Comparison of ENCODE assay signal across 25 cellular contexts in the genomic region with DNA sequence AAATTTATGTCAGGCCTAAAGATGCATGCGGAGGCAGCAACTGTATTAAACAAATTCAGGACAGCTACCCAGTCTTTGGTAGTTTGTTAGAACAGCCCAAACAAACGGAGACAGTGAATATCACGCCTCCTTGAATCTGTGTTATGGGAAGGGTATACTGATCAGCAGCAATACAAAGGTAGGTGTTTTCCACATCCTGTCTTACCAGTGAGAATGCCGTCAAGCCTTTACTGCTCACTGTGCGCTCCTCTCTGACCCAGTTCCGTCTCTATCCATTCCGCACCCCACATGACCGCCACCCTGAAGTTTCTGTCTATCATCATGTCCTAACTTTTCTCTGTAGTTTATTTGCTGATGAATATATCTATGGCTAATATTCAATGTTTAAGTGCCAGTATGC.
DNase-seq lines count a peak whose midpoint lies in the region; ATAC-seq, FAIRE-seq and TF ChIP-seq lines count a peak whose summit lies in the region.
"Had no signal": no experiment of that assay in that cellular context is flagged by ENCODE, and none has a peak within 500 bp of the region (broad histone marks: within the 10 kb centered on the region; RNA-seq: fewer than 3 reads in every experiment).

No MANE protein-coding gene starts in this region.

- H2BK120ac ChIP-seq in mesenchymal stem cell (ENCODE audit: low read depth, low read length) (no peak overlapping the region), neuronal stem cell (ENCODE audit: low read depth, low read length) (no peak overlapping the region)

- H3K23ac ChIP-seq in mesenchymal stem cell (ENCODE audit: low read length in 2 of 2) (no peak overlapping the region), neuronal stem cell (ENCODE audit: low read depth, low read length, poor library complexity) (no peak overlapping the region)

- no peaks in the 10 kb centered on the region for H3K36me3 ChIP-seq in K562 (ENCODE audit: control insufficient read depth, insufficient read depth, low read length)
- H3K36me3 ChIP-seq in esophagus muscularis mucosa = no peaks in the 10 kb centered on the region
- H3K36me3 ChIP-seq in mesenchymal stem cell (ENCODE audit: control insufficient read depth in 1 of 2, insufficient read depth in 2 of 2, low read depth in 1 of 2, low read length in 2 of 2) = no peaks in the 10 kb centered on the region
- no peaks in the 10 kb centered on the region for H3K36me3 ChIP-seq in neuronal stem cell (replicated peaks in 1 of 2; ENCODE audit: control insufficient read depth in 2 of 2, insufficient read depth in 2 of 2, low read length in 2 of 2)
- H3K36me3 ChIP-seq: HAP-1 had no signal

- CTCF ChIA-PET in K562 (lab: Yijun Ruan, JAX; ENCODE audit: low intra/inter-chr PET ratio) = no interaction called here
- CTCF ChIA-PET in activated CD4-positive, alpha-beta memory T cell treated with anti-CD3 and anti-CD28 coated beads, Interleukin-2, amount 10 ng/mL, durations not matched to agents 7 days and 5 days (lab: Charles Lee) = no interaction called here

- H2AFZ ChIP-seq in K562 (ENCODE audit: low read depth, low read length) (peak overlapping the region; percentile 23; the same call in 1 of the 2 replicates), mesenchymal stem cell (ENCODE audit: low read depth, low read length) (no peak overlapping the region), neuronal stem cell (ENCODE audit: low read length) (peak overlapping the region; percentile 12)

- H3K79me2 ChIP-seq in K562 (ENCODE audit: control insufficient read depth, insufficient read depth, low read length) = no peaks in the 10 kb centered on the region

- H3K36me3 Mint-ChIP-seq in activated CD4-positive, alpha-beta memory T cell treated with anti-CD3 and anti-CD28 coated beads, Interleukin-2, amount 10 ng/mL, durations not matched to agents 7 days and 5 days (ENCODE audit: low read depth) = no peaks in the 10 kb centered on the region
- H3K36me3 Mint-ChIP-seq: CD4-positive, CD25-positive, alpha-beta regulatory T cell had no signal

- no peak overlapping the region for H3K27ac Mint-ChIP-seq in activated CD4-positive, alpha-beta memory T cell treated with anti-CD3 and anti-CD28 coated beads, Interleukin-2, amount 10 ng/mL, durations not matched to agents 7 days and 5 days
- H3K27ac Mint-ChIP-seq: CD4-positive, CD25-positive, alpha-beta regulatory T cell; HFFc6 had no signal

- H2BK12ac ChIP-seq in mesenchymal stem cell (ENCODE audit: low read length in 2 of 2) = no peak overlapping the region
- no peak overlapping the region for H2BK12ac ChIP-seq in neuronal stem cell (ENCODE audit: low read length)

- H2AK5ac ChIP-seq in mesenchymal stem cell (ENCODE audit: low read length, severe bottlenecking) = no peak overlapping the region
- H2AK5ac ChIP-seq in neuronal stem cell (ENCODE audit: low read depth, low read length) = no peak overlapping the region

- no peak for TF ChIP-seq EP300 in K562 (IDR thresholded peaks at IDR 0.05; ENCODE audit: low read length)
- no peak for TF ChIP-seq EP300 in esophagus muscularis mucosa (IDR thresholded peaks at IDR 0.05)

- no peaks in the 10 kb centered on the region for H3K79me1 ChIP-seq in mesenchymal stem cell (replicated peaks; ENCODE audit: low read length, poor library complexity, severe bottlenecking)
- no peaks in the 10 kb centered on the region for H3K79me1 ChIP-seq in neuronal stem cell (ENCODE audit: low read depth, low read length)

- no peaks in the 10 kb centered on the region for H4K20me1 ChIP-seq in K562 (replicated peaks; ENCODE audit: control insufficient read depth, insufficient read depth, low read length)

- TF ChIP-seq RAD21 in K562 (CRISPR knock-in tag; conservative IDR thresholded peaks at IDR 0.05 in 1 of 2, IDR thresholded peaks at IDR 0.05 in 1 of 2) = no peak

- H3K4me1 ChIP-seq in K562 (replicated peaks in 1 of 2; ENCODE audit: control insufficient read depth in 2 of 2, insufficient read depth in 2 of 2, low read length in 2 of 2) (no peaks in the 10 kb centered on the region), esophagus muscularis mucosa (no peaks in the 10 kb centered on the region), mesenchymal stem cell (ENCODE audit: control insufficient read depth, insufficient read depth, low read depth, low read length) (no peaks in the 10 kb centered on the region), neuronal stem cell (ENCODE audit: control insufficient read depth in 2 of 2, insufficient read depth in 1 of 2, low read depth in 1 of 2, low read length in 2 of 2) (no peaks in the 10 kb centered on the region)
- H3K4me1 ChIP-seq: A549, HAP-1 had no signal

- ATAC-seq in K562 (no peak), GM18870 (IDR thresholded peaks at IDR 0.05; ENCODE audit: unreplicated experiment) (no peak)
- ATAC-seq: GM12878 had no signal

- no peak for FAIRE-seq in K562 (lab: Jason Lieb, UNC)
- FAIRE-seq: A549, D721Med, GM12878, GM18507, H54 had no signal

- H3K14ac ChIP-seq in mesenchymal stem cell (ENCODE audit: low read length in 2 of 2) (no peak overlapping the region), neuronal stem cell (ENCODE audit: low read length) (no peak overlapping the region)

- H3K4me3 ChIP-seq in K562 (no peak overlapping the region), esophagus muscularis mucosa (no peak overlapping the region), mesenchymal stem cell (ENCODE audit: insufficient read depth in 1 of 2, low read depth in 1 of 2, low read length in 2 of 2) (no peak overlapping the region), neuronal stem cell (ENCODE audit: low read length in 2 of 2) (no peak overlapping the region)
- H3K4me3 ChIP-seq: A549, GM12878, HAP-1 had no signal

- H3K18ac ChIP-seq in mesenchymal stem cell (ENCODE audit: low read depth in 1 of 2, low read length in 2 of 2) = no peak overlapping the region
- H3K18ac ChIP-seq in neuronal stem cell (ENCODE audit: low read length) = no peak overlapping the region

- no peak overlapping the region for H3K9ac ChIP-seq in K562 (ENCODE audit: insufficient read depth in 1 of 2, low read depth in 2 of 2, low read length in 2 of 2)
- H3K9ac ChIP-seq in mesenchymal stem cell (ENCODE audit: low read length) = no peak overlapping the region
- no peak overlapping the region for H3K9ac ChIP-seq in neuronal stem cell (ENCODE audit: low read depth, low read length, poor library complexity)

- DNase-seq in K562 (ENCODE audit: extremely low read depth in 1 of 4, low spot score in 3 of 4) (no peak), esophagus muscularis mucosa (ENCODE audit: extremely low spot score) (peak; percentile 17), mesenchymal stem cell (no peak), neuronal stem cell (ENCODE audit: low spot score) (no peak), AG08396 (ENCODE audit: low spot score) (no peak)
- no peak for DNase-seq in stimulated activated CD4-positive, alpha-beta T cell treated with anti-CD3 and anti-CD28 coated beads, Interleukin-4, amount 100 ng/mL, for 1 hour
- DNase-seq in activated CD4-positive, alpha-beta memory T cell treated with anti-CD3 and anti-CD28 coated beads, Interleukin-2, amount 10 ng/mL, durations not matched to agents 7 days and 5 days = no peak
- DNase-seq: 8988T; ACHN; C1 segment of cervical spinal cord; CD4-positive, CD25-positive, alpha-beta regulatory T cell; DMS 273 treated with DMSO at 0.1 percent for 48 hours; DMS79; EL; GDM1; GOT3; HFFc6 had no signal

- H3K9me3 ChIP-seq in K562 (replicated peaks; ENCODE audit: control insufficient read depth, insufficient read depth, low read depth, low read length) = peaks cover 13% of the 10 kb centered on the region
- H3K9me3 ChIP-seq in esophagus muscularis mucosa = peaks cover 0 to 10% (median 2%) of the 10 kb centered on the region in 4 donors
- peaks cover 17% of the 10 kb centered on the region for H3K9me3 ChIP-seq in mesenchymal stem cell (ENCODE audit: control insufficient read depth, low read length)
- peaks cover 4 to 15% of the 10 kb centered on the region in 2 donors for H3K9me3 ChIP-seq in neuronal stem cell (replicated peaks in 1 of 2; ENCODE audit: control insufficient read depth in 2 of 2, insufficient read depth in 1 of 2, low read depth in 1 of 2, low read length in 2 of 2)
- H3K9me3 ChIP-seq: HAP-1 had no signal

- H3K27ac ChIP-seq in K562 (ENCODE audit: extremely low read depth, low read depth, low read length) (no peak overlapping the region), esophagus muscularis mucosa (replicated peaks in 1 of 4) (no peak overlapping the region), mesenchymal stem cell (ENCODE audit: low read length, poor library complexity, severe bottlenecking) (no peak overlapping the region), neuronal stem cell (replicated peaks; ENCODE audit: low read length) (no peak overlapping the region)
- H3K27ac ChIP-seq: A549 had no signal

- intact Hi-C loops in K562 (cut with micrococcal nuclease) = no loop called here
- intact Hi-C loops in esophagus muscularis mucosa (cut with DNase I) = no loop called here

- WGBS in K562 (ENCODE audit: insufficient coverage, low coverage, missing lambda C conversion rate) = 81% methylated on average over 8 of the region's 8 CpGs
- 97% methylated on average over 8 of the region's 8 CpGs for WGBS in esophagus muscularis mucosa
- 96% methylated on average over 6 of the region's 8 CpGs for WGBS in mesenchymal stem cell
- no CpG with 5 or more reads among the region's 8 CpGs for WGBS in neuronal stem cell (ENCODE audit: extremely low coverage in 2 of 2, insufficient read length in 2 of 2, insufficient replicate concordance in 1 of 2), 2 donors

- peak overlapping the region; percentile 67 for H4K91ac ChIP-seq in mesenchymal stem cell (ENCODE audit: low read length)
- no peak overlapping the region for H4K91ac ChIP-seq in neuronal stem cell (ENCODE audit: low read depth, low read length, poor library complexity)

- H3K4ac ChIP-seq in mesenchymal stem cell (ENCODE audit: low read depth in 1 of 2, low read length in 2 of 2) (no peak overlapping the region), neuronal stem cell (ENCODE audit: low read length) (no peak overlapping the region)

- no peaks in the 10 kb centered on the region for H3K9me1 ChIP-seq in K562 (ENCODE audit: control insufficient read depth, insufficient read depth, low read length)

- H3K4me3 Mint-ChIP-seq in activated CD4-positive, alpha-beta memory T cell treated with anti-CD3 and anti-CD28 coated beads, Interleukin-2, amount 10 ng/mL, durations not matched to agents 7 days and 5 days = no peak overlapping the region
- H3K4me3 Mint-ChIP-seq: CD4-positive, CD25-positive, alpha-beta regulatory T cell; HFFc6 had no signal

- no peaks in the 10 kb centered on the region for H3K4me1 Mint-ChIP-seq in activated CD4-positive, alpha-beta memory T cell treated with anti-CD3 and anti-CD28 coated beads, Interleukin-2, amount 10 ng/mL, durations not matched to agents 7 days and 5 days
- H3K4me1 Mint-ChIP-seq: CD4-positive, CD25-positive, alpha-beta regulatory T cell had no signal

- H3K27me3 Mint-ChIP-seq in activated CD4-positive, alpha-beta memory T cell treated with anti-CD3 and anti-CD28 coated beads, Interleukin-2, amount 10 ng/mL, durations not matched to agents 7 days and 5 days = peaks cover 3% of the 10 kb centered on the region
- H3K27me3 Mint-ChIP-seq: CD4-positive, CD25-positive, alpha-beta regulatory T cell; CD8-positive, alpha-beta memory T cell had no signal

- peaks cover 23% of the 10 kb centered on the region for H3K9me3 Mint-ChIP-seq in activated CD4-positive, alpha-beta memory T cell treated with anti-CD3 and anti-CD28 coated beads, Interleukin-2, amount 10 ng/mL, durations not matched to agents 7 days and 5 days

- TF ChIP-seq CTCF in K562 (IDR thresholded peaks at IDR 0.05 in 2 of 3, conservative IDR thresholded peaks at IDR 0.05 in 1 of 3; ENCODE audit: insufficient read depth in 2 of 3, low read depth in 1 of 3, low read length in 3 of 3) = no peak
- TF ChIP-seq CTCF in esophagus muscularis mucosa (IDR thresholded peaks at IDR 0.05) = no peak

- H2BK5ac ChIP-seq in mesenchymal stem cell (ENCODE audit: low read depth, low read length, poor library complexity, severe bottlenecking) = no peak overlapping the region
- H2BK5ac ChIP-seq in neuronal stem cell (ENCODE audit: low read length) = no peak overlapping the region

- no peak overlapping the region for H2BK15ac ChIP-seq in mesenchymal stem cell (ENCODE audit: low read depth, poor library complexity, severe bottlenecking)
- H2BK15ac ChIP-seq in neuronal stem cell (ENCODE audit: low read length) = no peak overlapping the region

- in situ Hi-C loops in K562 (cut with MboI) = no loop called here

- H4K8ac ChIP-seq in mesenchymal stem cell (ENCODE audit: low read length) (no peak overlapping the region), neuronal stem cell (ENCODE audit: low read depth, low read length) (no peak overlapping the region)

- no peaks in the 10 kb centered on the region for H3K27me3 ChIP-seq in K562 (ENCODE audit: control insufficient read depth in 2 of 2, insufficient read depth in 2 of 2, low read length in 2 of 2)
- no peaks in the 10 kb centered on the region for H3K27me3 ChIP-seq in esophagus muscularis mucosa
- H3K27me3 ChIP-seq in mesenchymal stem cell (ENCODE audit: control insufficient read depth in 1 of 2, insufficient read depth in 1 of 2, low read length in 2 of 2) = no peaks in the 10 kb centered on the region
- no peaks in the 10 kb centered on the region for H3K27me3 ChIP-seq in neuronal stem cell (ENCODE audit: control insufficient read depth in 3 of 3, insufficient read depth in 3 of 3, low read depth in 1 of 3, low read length in 3 of 3)

- POLR2A ChIA-PET in K562 (lab: Yijun Ruan, JAX) = interaction anchor here (0.8 kb wide), 1 partner anchor 49 kb away, joined by 3 read pairs; no protein-coding TSS in a partner anchor
- POLR2A ChIA-PET in activated CD4-positive, alpha-beta memory T cell treated with anti-CD3 and anti-CD28 coated beads, Interleukin-2, amount 10 ng/mL, durations not matched to agents 7 days and 5 days (lab: Charles Lee) = no interaction called here

- BruUV-seq in K562 (replicated peaks; lab: Mats Ljungman, UMichigan) = no TSS peak

- TF ChIP-seq POLR2A in K562 (conservative IDR thresholded peaks at IDR 0.05) (no peak), esophagus muscularis mucosa (IDR thresholded peaks at IDR 0.05; ENCODE audit: low read depth) (no peak)

- no peak overlapping the region for H3K4me2 ChIP-seq in K562 (ENCODE audit: insufficient read depth, low read length)
- no peak overlapping the region for H3K4me2 ChIP-seq in mesenchymal stem cell (ENCODE audit: low read length, poor library complexity, severe bottlenecking)
- H3K4me2 ChIP-seq in neuronal stem cell (ENCODE audit: insufficient read depth, low read length, poor library complexity, severe bottlenecking) = no peak overlapping the region
- H3K4me2 ChIP-seq: A549 had no signal
